Comparison of ENCODE assay signal across 8 cellular contexts in the genomic region with DNA sequence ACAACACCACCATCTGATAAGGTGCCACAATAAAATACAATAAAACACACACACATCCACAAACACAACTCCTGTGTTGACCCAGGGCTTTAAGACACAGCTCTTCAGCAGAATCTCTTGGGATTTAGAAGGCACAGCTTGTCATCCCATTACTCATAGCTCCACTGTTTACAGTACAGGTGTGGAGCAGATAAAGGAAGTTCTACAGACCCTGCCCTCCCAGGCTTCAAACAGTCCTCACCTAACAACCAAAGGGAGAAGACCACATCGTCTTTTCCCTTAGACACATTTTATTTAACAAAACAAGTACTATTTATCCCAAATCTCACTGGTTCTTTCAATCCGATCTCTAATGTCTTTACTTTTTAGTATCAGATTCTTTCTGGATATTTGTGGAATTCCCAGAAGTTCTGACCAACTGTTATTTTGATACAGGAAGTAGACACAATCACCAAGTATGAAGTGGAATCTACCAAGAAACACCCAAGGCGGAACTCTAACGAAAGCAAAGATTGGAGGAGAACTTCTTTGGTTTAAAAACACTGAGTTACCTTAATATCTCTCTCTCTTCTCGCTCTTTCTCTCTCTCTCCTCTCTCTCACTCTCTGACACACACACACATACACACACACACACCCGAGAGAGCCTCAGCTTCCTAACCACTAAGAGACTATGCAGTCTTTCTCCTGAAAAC. TPM values are rescaled to one million over a fixed set of nuclear protein-coding genes. Genes with fewer than 3 reads are reported as not detected.
DNase-seq lines count a peak whose midpoint lies in the region; ATAC-seq and TF ChIP-seq lines count a peak whose summit lies in the region.

No MANE protein-coding gene starts in this region.

- peak overlapping the region; percentile 91 for H3K4me3 Mint-ChIP-seq in activated naive CD8-positive, alpha-beta T cell treated with anti-CD3 and anti-CD28 coated beads, Interleukin-2, amount 50 U/mL, for 24 hours

- intact Hi-C loops in vagina (cut with DNase I) = no loop called here

- TF ChIP-seq POLR2A in vagina (IDR thresholded peaks at IDR 0.05) = no peak

- no peak for ATAC-seq in activated naive CD8-positive, alpha-beta T cell treated with anti-CD3 and anti-CD28 coated beads, Interleukin-2, amount 50 U/mL, for 24 hours
- no peak for ATAC-seq in HG03565 (IDR thresholded peaks at IDR 0.05; ENCODE audit: unreplicated experiment)

- H3K36me3 ChIP-seq in vagina = no peaks in the 10 kb centered on the region

- no peaks in the 10 kb centered on the region for H3K9me3 Mint-ChIP-seq in activated naive CD8-positive, alpha-beta T cell treated with anti-CD3 and anti-CD28 coated beads, Interleukin-2, amount 50 U/mL, for 24 hours

- no peak for TF ChIP-seq CTCF in vagina (IDR thresholded peaks at IDR 0.05)
- no peak for TF ChIP-seq CTCF in GM13976 (IDR thresholded peaks at IDR 0.05; ENCODE audit: borderline replicate concordance, control extremely low read depth, extremely low read depth, insufficient read depth, missing control alignments)

- no peaks in the 10 kb centered on the region for H3K27me3 Mint-ChIP-seq in activated naive CD8-positive, alpha-beta T cell treated with anti-CD3 and anti-CD28 coated beads, Interleukin-2, amount 50 U/mL, for 24 hours

- peak overlapping the region; percentile 41 for H3K4me3 ChIP-seq in vagina

- DNase-seq in EH (ENCODE audit: low read depth) (peak; percentile 41), HT1080 (ENCODE audit: low read depth) (peak; percentile 56), medulla oblongata (ENCODE audit: extremely low spot score) (peak; percentile 51), vagina (ENCODE audit: extremely low spot score in 2 of 2) (no peak), GM13976 (ENCODE audit: low spot score) (no peak)
- no peak for DNase-seq in activated naive CD8-positive, alpha-beta T cell treated with anti-CD3 and anti-CD28 coated beads, Interleukin-2, amount 50 U/mL, for 24 hours
- DNase-seq in effector CD4-positive, alpha-beta T cell = no peak

- H3K27me3 ChIP-seq in vagina = no peaks in the 10 kb centered on the region

- H3K36me3 Mint-ChIP-seq in activated naive CD8-positive, alpha-beta T cell treated with anti-CD3 and anti-CD28 coated beads, Interleukin-2, amount 50 U/mL, for 24 hours (ENCODE audit: low read depth) = peaks cover 7% of the 10 kb centered on the region

- peak overlapping the region; percentile 95 for H3K27ac Mint-ChIP-seq in activated naive CD8-positive, alpha-beta T cell treated with anti-CD3 and anti-CD28 coated beads, Interleukin-2, amount 50 U/mL, for 24 hours

- peaks cover 94% of the 10 kb centered on the region for H3K4me1 Mint-ChIP-seq in activated naive CD8-positive, alpha-beta T cell treated with anti-CD3 and anti-CD28 coated beads, Interleukin-2, amount 50 U/mL, for 24 hours

- peaks cover 72% of the 10 kb centered on the region for H3K4me1 ChIP-seq in vagina

- in situ Hi-C loops in GM13976 (cut with MboI; ENCODE audit: low sequenced_read_pairs, unreplicated experiment) = no loop called here

- no peaks in the 10 kb centered on the region for H3K9me3 ChIP-seq in vagina

- H3K27ac ChIP-seq in vagina = peak overlapping the region; percentile 75

RNA-seq across cellular contexts. Expression of a gene that starts 46.1 kb away (rescaled TPM):
- 13.4 and 14.0 TPM in 2 replicates for total RNA-seq in HT1080 (2014; rRNA removed; shearing (Covaris generic))
- 17.1 and 18.0 TPM in 2 replicates for polyA plus RNA-seq in HT1080 (2015; cell fraction: cytosol; rRNA removed)
- 41.3 and 42.2 TPM in 2 replicates for polyA plus RNA-seq in HT1080 (2015; cell fraction: nucleus; rRNA removed)
- total RNA-seq in vagina = 62.9 TPM

Comparison
In these comparisons a context has a peak if more than half of its experiments do, and no peak if none do; other contexts are left out.
1. DNase-seq: peak in EH (single experiment), HT1080 (single experiment) and medulla oblongata (single experiment); none in activated naive CD8-positive, alpha-beta T cell treated with anti-CD3 and anti-CD28 coated beads, Interleukin-2, amount 50 U/mL, for 24 hours (single experiment), vagina (0 of 2), GM13976 (single experiment) and effector CD4-positive, alpha-beta T cell (single experiment).